7 cellular contexts compared by ENCODE assay signal in genomic region chr7:23398090-23398489, GRCh38.
DNase-seq lines count a peak whose midpoint lies in the region; ATAC-seq, FAIRE-seq and TF ChIP-seq lines count a peak whose summit lies in the region.
"Not testable (repeated sequence)": the region's sequence is repeated elsewhere in the genome, so short reads cannot be mapped to it uniquely, and the experiment has no call there.

No MANE protein-coding gene starts in this region.

- CTCF ChIA-PET in A673 (lab: Charles Lee); Calu3 (lab: Charles Lee); HCT116 (lab: Charles Lee); HEK293 (lab: Yijun Ruan, JAX); Panc1 (lab: Charles Lee); GM12878 (lab: Yijun Ruan, JAX); HepG2 (lab: Yijun Ruan, JAX; ENCODE audit: low intra/inter-chr PET ratio, low total read pairs): not testable (repeated sequence)

- SMC1A ChIA-PET in GM12878 (lab: Charles Lee; ENCODE audit: uncharacterized antibody, unreplicated experiment) = not testable (repeated sequence)

- not testable (repeated sequence) for TF ChIP-seq EP300 in GM12878 (IDR thresholded peaks at IDR 0.05; ENCODE audit: borderline replicate concordance in 1 of 2, control insufficient read depth in 1 of 2, low read depth in 2 of 2, low read length in 2 of 2); HepG2 (IDR thresholded peaks at IDR 0.05; ENCODE audit: low read depth in 2 of 2, low read length in 2 of 2); HepG2 (CRISPR knock-in tag; IDR thresholded peaks at IDR 0.05; ENCODE audit: borderline replicate concordance)

- BruUV-seq in A673 (replicated peaks; lab: Mats Ljungman, UMichigan) = TSS peak; percentile 10
- not testable (repeated sequence) for BruUV-seq in Calu3 (replicated peaks; lab: Mats Ljungman, UMichigan)
- BruUV-seq in HCT116 (replicated peaks; lab: Mats Ljungman, UMichigan) = TSS peak; percentile 9
- TSS peak; percentile 19 for BruUV-seq in Panc1 (replicated peaks; lab: Mats Ljungman, UMichigan)
- BruUV-seq in GM12878 (replicated peaks; lab: Mats Ljungman, UMichigan) = TSS peak; percentile 25
- TSS peak; percentile 33 for BruUV-seq in HepG2 (replicated peaks; lab: Mats Ljungman, UMichigan)

- not testable (repeated sequence) for H3K4me3 ChIP-seq in A673 (ENCODE audit: low read depth, low read length, poor library complexity, severe bottlenecking); HCT116 (replicated peaks in 1 of 2; ENCODE audit: low read depth in 1 of 2, low read length in 2 of 2); HEK293 (ENCODE audit: low read depth, low read length); Panc1 (ENCODE audit: low read depth in 2 of 2, low read length in 2 of 2); GM12878; HepG2 (replicated peaks in 1 of 3; ENCODE audit: insufficient read depth in 1 of 3, low read depth in 2 of 3, low read length in 3 of 3)

- not testable (repeated sequence) for H3K4me2 ChIP-seq in HCT116 (ENCODE audit: low read length); GM12878 (ENCODE audit: control insufficient read depth, insufficient read depth); HepG2 (ENCODE audit: low read depth, low read length)

- H3K36me3 ChIP-seq in A673 (ENCODE audit: insufficient read depth, low read length, poor library complexity, severe bottlenecking) = peaks cover 10% of the 10 kb centered on the region
- not testable (repeated sequence) for H3K36me3 ChIP-seq in HCT116 (ENCODE audit: control insufficient read depth in 1 of 2, insufficient read depth in 2 of 2, low read length in 2 of 2); Panc1 (ENCODE audit: control insufficient read depth, insufficient read depth, low read length); GM12878 (ENCODE audit: control insufficient read depth in 2 of 2, insufficient read depth in 2 of 2, low read length in 1 of 2)
- peaks cover 10 to 24% of the 10 kb centered on the region in 2 experiments; a peak in 2 of 3 replicates for H3K36me3 ChIP-seq in HEK293 (ENCODE audit: control insufficient read depth in 2 of 2, insufficient read depth in 1 of 2, low read length in 2 of 2)
- H3K36me3 ChIP-seq in HepG2 (replicated peaks in 1 of 2; ENCODE audit: control insufficient read depth in 1 of 2, insufficient read depth in 2 of 2, low read length in 2 of 2) = peaks cover 4 to 30% of the 10 kb centered on the region in 2 experiments; a peak in 4 of 5 replicates

- H3K9ac ChIP-seq in HCT116 (ENCODE audit: low read length); GM12878 (ENCODE audit: control insufficient read depth, insufficient read depth, low read length); HepG2 (ENCODE audit: insufficient read depth, low read depth, low read length): not testable (repeated sequence)

- in situ Hi-C loops in Panc1 (cut with HindIII; ENCODE audit: low pct_unique_long_range_greater_than_20kb, low sequenced_read_pairs); GM12878 (cut with MboI); HepG2 (cut with HindIII; ENCODE audit: extremely low pct_ligation_motif_present, low pct_unique_long_range_greater_than_20kb): not testable (repeated sequence)

- ATAC-seq in HCT116, Panc1, GM12878, HepG2: not testable (repeated sequence)

- peak overlapping the region; percentile 25 for H3K27ac Mint-ChIP-seq in Calu3 (ENCODE audit: unreplicated experiment)

- not testable (repeated sequence) for TF ChIP-seq CTCF in A673 (conservative IDR thresholded peaks at IDR 0.05; ENCODE audit: low read depth, low read length); Calu3 (IDR thresholded peaks at IDR 0.05; ENCODE audit: unreplicated experiment); HCT116 (IDR thresholded peaks at IDR 0.05 in 2 of 3, conservative IDR thresholded peaks at IDR 0.05 in 1 of 3; ENCODE audit: borderline replicate concordance in 1 of 3, insufficient read depth in 1 of 3, low read depth in 2 of 3, low read length in 2 of 3); HEK293 (tag by site-specific recombination; IDR thresholded peaks at IDR 0.05); Panc1 (IDR thresholded peaks at IDR 0.05); GM12878 (IDR thresholded peaks at IDR 0.05 in 2 of 3, conservative IDR thresholded peaks at IDR 0.05 in 1 of 3; ENCODE audit: control insufficient read depth in 2 of 3, extremely low read depth in 1 of 3, insufficient read depth in 1 of 3, low read depth in 3 of 3, low read length in 3 of 3); HepG2 (CRISPR knock-in tag; IDR thresholded peaks at IDR 0.05)

- not testable (repeated sequence) for TF ChIP-seq POLR2A in HCT116 (IDR thresholded peaks at IDR 0.05; ENCODE audit: borderline replicate concordance, extremely low read depth, insufficient read depth, insufficient read length); GM12878 (IDR thresholded peaks at IDR 0.05; ENCODE audit: low read depth, low read length); HepG2 (IDR thresholded peaks at IDR 0.05; ENCODE audit: insufficient read depth in 1 of 2, low read depth in 2 of 2, low read length in 2 of 2)

- H3K4me1 ChIP-seq in A673 (ENCODE audit: insufficient read depth, low read length, poor library complexity, severe bottlenecking) (peaks cover 10% of the 10 kb centered on the region), HCT116 (ENCODE audit: control insufficient read depth in 1 of 2, insufficient read depth in 2 of 2, low read length in 2 of 2) (peaks cover 0 to 17% of the 10 kb centered on the region in 2 experiments; a peak in 1 of 4 replicates), HepG2 (ENCODE audit: insufficient read depth, low read length) (peaks cover 23% of the 10 kb centered on the region)
- H3K4me1 ChIP-seq in HEK293 (ENCODE audit: control insufficient read depth, insufficient read depth, low read length); Panc1 (ENCODE audit: control insufficient read depth, insufficient read depth, low read length); GM12878 (ENCODE audit: control insufficient read depth, insufficient read depth, low read length): not testable (repeated sequence)

- H3K27me3 ChIP-seq in A673 (replicated peaks; ENCODE audit: insufficient read depth, low read depth, low read length, poor library complexity); HCT116 (ENCODE audit: insufficient read depth, low read length); Panc1 (ENCODE audit: control insufficient read depth, insufficient read depth, low read length); GM12878 (replicated peaks in 1 of 2; ENCODE audit: control insufficient read depth in 2 of 2, insufficient read depth in 2 of 2, low read length in 1 of 2); HepG2 (ENCODE audit: control insufficient read depth in 1 of 2, insufficient read depth in 2 of 2, low read length in 2 of 2): not testable (repeated sequence)

- DNase-seq in A673 (ENCODE audit: low spot score); Calu3; HCT116 (ENCODE audit: low read depth, low spot score); Panc1 (ENCODE audit: low read depth, low spot score); GM12878 (ENCODE audit: low read depth, low spot score); HepG2 (ENCODE audit: low spot score): not testable (repeated sequence)

- peaks cover 55% of the 10 kb centered on the region for H3K36me3 Mint-ChIP-seq in Calu3 (ENCODE audit: insufficient read depth, unreplicated experiment)

- H3K4me3 Mint-ChIP-seq in Calu3 (ENCODE audit: low read depth, unreplicated experiment) = not testable (repeated sequence)

- not testable (repeated sequence) for H3K9me3 ChIP-seq in A673 (ENCODE audit: low read depth, low read length, poor library complexity, severe bottlenecking); HCT116 (ENCODE audit: control insufficient read depth in 1 of 2, insufficient read depth in 1 of 2, low read depth in 1 of 2, low read length in 2 of 2); HEK293 (ENCODE audit: control insufficient read depth, insufficient read depth, low read depth, low read length); Panc1 (ENCODE audit: control insufficient read depth, insufficient read depth, low read depth, low read length); GM12878 (replicated peaks; ENCODE audit: control insufficient read depth, insufficient read depth, low read length); HepG2 (ENCODE audit: low read length)

- intact Hi-C loops in A673 (cut with micrococcal nuclease; ENCODE audit: unreplicated experiment); Calu3 (cut with micrococcal nuclease; ENCODE audit: unreplicated experiment); HCT116 (cut with micrococcal nuclease); Panc1 (cut with micrococcal nuclease; ENCODE audit: unreplicated experiment); GM12878 (cut with micrococcal nuclease; ENCODE audit: unreplicated experiment); HepG2 (cut with micrococcal nuclease; ENCODE audit: unreplicated experiment): not testable (repeated sequence)

- RAD21 ChIA-PET in HCT116 (lab: Charles Lee; ENCODE audit: low non-redundant PET in 1 of 2, low total read pairs in 2 of 2, uncharacterized antibody in 2 of 2, unreplicated experiment in 2 of 2); GM12878 (lab: Charles Lee; ENCODE audit: unreplicated experiment): not testable (repeated sequence)

- not testable (repeated sequence) for H3K9me2 ChIP-seq in HCT116 (ENCODE audit: insufficient read depth)

- FAIRE-seq in GM12878 (lab: Jason Lieb, UNC); HepG2 (lab: Jason Lieb, UNC): not testable (repeated sequence)

- WGBS in GM12878 (ENCODE audit: insufficient coverage, insufficient replicate concordance, low lambda C conversion rate, missing lambda C conversion rate) = 73% methylated on average over 2 of the region's 2 CpGs
- 100% methylated on average over 2 of the region's 2 CpGs for WGBS in HepG2 (ENCODE audit: low lambda C conversion rate)

- H3K79me2 ChIP-seq in HCT116 (ENCODE audit: insufficient read depth, low read length) (peaks cover 48% of the 10 kb centered on the region), HepG2 (ENCODE audit: insufficient read depth, low read length) (peaks cover 16% of the 10 kb centered on the region)
- not testable (repeated sequence) for H3K79me2 ChIP-seq in GM12878 (ENCODE audit: control insufficient read depth, insufficient read depth, low read length)

- H3K9me3 Mint-ChIP-seq in Calu3 (ENCODE audit: low read depth, unreplicated experiment) = not testable (repeated sequence)

- not testable (repeated sequence) for TF ChIP-seq RAD21 in HCT116 (IDR thresholded peaks at IDR 0.05; ENCODE audit: low read depth); GM12878 (IDR thresholded peaks at IDR 0.05; ENCODE audit: insufficient read depth, low read depth, low read length); HepG2 (CRISPR knock-in tag; IDR thresholded peaks at IDR 0.05)

- H3K27me3 Mint-ChIP-seq in Calu3 (ENCODE audit: unreplicated experiment) = not testable (repeated sequence)

- H2AFZ ChIP-seq in HCT116 (ENCODE audit: low read depth, low read length, poor library complexity, severe bottlenecking); GM12878 (ENCODE audit: control insufficient read depth, low read depth, low read length); HepG2 (ENCODE audit: low read length): not testable (repeated sequence)

- POLR2A ChIA-PET in A673 (lab: Charles Lee; ENCODE audit: low non-redundant PET); HCT116 (lab: Charles Lee); HEK293 (lab: Yijun Ruan, JAX); Panc1 (lab: Charles Lee); GM12878 (lab: Charles Lee); HepG2 (lab: Yijun Ruan, JAX): not testable (repeated sequence)

- H4K20me1 ChIP-seq in HCT116 (ENCODE audit: insufficient read depth); GM12878 (ENCODE audit: control insufficient read depth, insufficient read depth); HepG2 (ENCODE audit: insufficient read depth, low read length): not testable (repeated sequence)

- not testable (repeated sequence) for H3K27ac ChIP-seq in A673 (ENCODE audit: low read depth, low read length, poor library complexity, severe bottlenecking); HCT116 (ENCODE audit: low read depth, low read length); HEK293 (ENCODE audit: extremely low read depth, low read depth, low read length); Panc1 (ENCODE audit: low read length); GM12878 (ENCODE audit: control insufficient read depth, insufficient read depth); HepG2 (ENCODE audit: extremely low read length, insufficient read depth, low read length)

- H3K4me1 Mint-ChIP-seq in Calu3 (ENCODE audit: low read depth, unreplicated experiment) = peaks cover 24% of the 10 kb centered on the region
